9 cellular contexts compared by ENCODE assay signal in genomic region chr19:1407662-1408299, GRCh38. TPM values are rescaled to one million over a fixed set of nuclear protein-coding genes. Genes with fewer than 3 reads are reported as not detected.
A peak's percentile ranks its signal among the peaks of the same experiment; 100 is the strongest.
DNase-seq lines count a peak whose midpoint lies in the region; ATAC-seq and TF ChIP-seq lines count a peak whose summit lies in the region.
"Had no signal": no experiment of that assay in that cellular context is flagged by ENCODE, and none has a peak within 500 bp of the region (broad histone marks: within the 10 kb centered on the region; RNA-seq: fewer than 3 reads in every experiment).

No MANE protein-coding gene starts in this region.

- H3K27me3 Mint-ChIP-seq in naive thymus-derived CD8-positive, alpha-beta T cell = peaks cover 0 to 5% (median 0%) of the 10 kb centered on the region in 5 donors
- H3K27me3 Mint-ChIP-seq: activated naive CD4-positive, alpha-beta T cell treated with anti-CD3 and anti-CD28 coated beads, Interleukin-2, amount 50 U/mL, for 24 hours had no signal

- TF ChIP-seq POLR2A in uterus (IDR thresholded peaks at IDR 0.05) = no peak

- no peak overlapping the region for H2AFZ ChIP-seq in SU-DHL-6 (ENCODE audit: low read depth, low read length, severe bottlenecking)

- H3K9me3 ChIP-seq in SU-DHL-6 (ENCODE audit: insufficient read depth, low read length) (no peaks in the 10 kb centered on the region), uterus (no peaks in the 10 kb centered on the region)

- peak; percentile 40 for ATAC-seq in GM18502 (IDR thresholded peaks at IDR 0.05; ENCODE audit: poor library complexity, unreplicated experiment)
- ATAC-seq in HG02840 (IDR thresholded peaks at IDR 0.05; ENCODE audit: low FRiP score, unreplicated experiment) = peak; percentile 34
- peak; percentile 3 to 36 for ATAC-seq in naive thymus-derived CD8-positive, alpha-beta T cell
- no peak for ATAC-seq in HG02588 (IDR thresholded peaks at IDR 0.05; ENCODE audit: unreplicated experiment)

- H3K79me2 ChIP-seq in SU-DHL-6 (ENCODE audit: insufficient read depth, low read length) = peaks cover 51% of the 10 kb centered on the region

- no peak for TF ChIP-seq CTCF in SU-DHL-6 (IDR thresholded peaks at IDR 0.05; ENCODE audit: insufficient read depth, low read length, poor library complexity, severe bottlenecking)
- no peak for TF ChIP-seq CTCF in coronary artery (IDR thresholded peaks at IDR 0.05)
- no peak for TF ChIP-seq CTCF in uterus (IDR thresholded peaks at IDR 0.05)

- H3K4me3 ChIP-seq in SU-DHL-6 (ENCODE audit: insufficient read depth, low read length, poor library complexity, severe bottlenecking) (peak overlapping the region; percentile 93), coronary artery (peak overlapping the region; percentile 91), uterus (peak overlapping the region; percentile 98 to 100)

- H4K20me1 ChIP-seq in SU-DHL-6 (ENCODE audit: low read depth, low read length) = peaks cover 18% of the 10 kb centered on the region; the same call in 1 of the 2 replicates

- peak overlapping the region; percentile 87 for H3K27ac ChIP-seq in SU-DHL-6 (ENCODE audit: low read depth, low read length)
- peak overlapping the region; percentile 88 to 95 for H3K27ac ChIP-seq in coronary artery
- H3K27ac ChIP-seq in uterus = peak overlapping the region; percentile 86 to 91

- H3K4me3 Mint-ChIP-seq in naive thymus-derived CD8-positive, alpha-beta T cell = peak overlapping the region in 8 of 10 donors; percentile 50 to 92 (median 74)

- intact Hi-C loops in uterus (cut with DNase I; ENCODE audit: low total_unique reads) = no loop called here

- H3K9me2 ChIP-seq in SU-DHL-6 (replicated peaks; ENCODE audit: insufficient read depth, low read length) = no peaks in the 10 kb centered on the region

- DNase-seq in coronary artery (ENCODE audit: low spot score) (no peak), uterus (peak in 1 of 2 donors; percentile 53), DMS153 (lab: John Stamatoyannopoulos, UW) (no peak)
- peak; percentile 31 to 72 (median 49) for DNase-seq in naive thymus-derived CD8-positive, alpha-beta T cell

- H3K27ac Mint-ChIP-seq in naive thymus-derived CD8-positive, alpha-beta T cell = peak overlapping the region in 7 of 10 donors; percentile 63 to 95 (median 80)

- peaks cover 0 to 24% (median 0%) of the 10 kb centered on the region in 3 donors for H3K36me3 Mint-ChIP-seq in naive thymus-derived CD8-positive, alpha-beta T cell

- H3F3A ChIP-seq in SU-DHL-6 (ENCODE audit: insufficient read depth) = 0 out of 2 replicates have a peak, but pooled peaks cover 6% of the 10 kb centered on the region

- H3K36me3 ChIP-seq in SU-DHL-6 (ENCODE audit: low read length) (no peaks in the 10 kb centered on the region), uterus (no peaks in the 10 kb centered on the region)

- H3K4me2 ChIP-seq in SU-DHL-6 (ENCODE audit: low read depth, low read length, poor library complexity, severe bottlenecking) = peak overlapping the region; percentile 79

- H3K9me3 Mint-ChIP-seq in naive thymus-derived CD8-positive, alpha-beta T cell = no peaks in the 10 kb centered on the region
- H3K9me3 Mint-ChIP-seq: activated naive CD4-positive, alpha-beta T cell treated with anti-CD3 and anti-CD28 coated beads, Interleukin-2, amount 50 U/mL, for 24 hours had no signal

- peaks cover 31 to 55% (median 48%) of the 10 kb centered on the region in 4 donors for H3K4me1 Mint-ChIP-seq in naive thymus-derived CD8-positive, alpha-beta T cell

- peaks cover 0 to 39% of the 10 kb centered on the region in 2 donors for H3K4me1 ChIP-seq in uterus

- H3K9ac ChIP-seq in SU-DHL-6 (ENCODE audit: low read length) = peak overlapping the region; percentile 100

- POLR2A ChIA-PET in naive thymus-derived CD8-positive, alpha-beta T cell (lab: Charles Lee) = interaction anchor here (1.3 to 2.5 kb wide), 3 partner anchors 25 to 139 kb away, joined by 3 to 16 read pairs (median 6); partner anchors contain the start of gene CIRBP

- H3K27me3 ChIP-seq in SU-DHL-6 (ENCODE audit: low read length) (no peaks in the 10 kb centered on the region), uterus (no peaks in the 10 kb centered on the region)

RNA-seq across cellular contexts. Expression of gene DAZAP1, which starts 0.4 kb away (rescaled TPM):
- 100 to 1,000 TPM; 166 TPM for total RNA-seq in naive thymus-derived CD8-positive, alpha-beta T cell
- 1 to 10 TPM; 5.9 to 8.5 (median 7.5) TPM for polyA plus RNA-seq in naive thymus-derived CD8-positive, alpha-beta T cell
- total RNA-seq in uterus = 100 to 1,000 TPM in 1 of 4 donors, 10 to 100 TPM in 1, 1 to 10 TPM in 2; 1.2 to 102 (median 23.8) TPM

RNA-seq across cellular contexts. Expression of gene GAMT, which starts 6.4 kb away (rescaled TPM):
- 10 to 100 TPM; 14.0 to 18.0 TPM for total RNA-seq in naive thymus-derived CD8-positive, alpha-beta T cell
- 10 to 100 TPM; 29.4 to 33.6 (median 30.7) TPM for polyA plus RNA-seq in naive thymus-derived CD8-positive, alpha-beta T cell
- 10 to 100 TPM in 2 of 4 donors, 1 to 10 TPM in 2; 3.3 to 14.4 (median 8.4) TPM for total RNA-seq in uterus

RNA-seq across cellular contexts. Expression of gene NDUFS7, which starts 24.1 kb away (rescaled TPM):
- total RNA-seq in naive thymus-derived CD8-positive, alpha-beta T cell = 10 to 100 TPM; 65.3 to 74.3 TPM
- polyA plus RNA-seq in naive thymus-derived CD8-positive, alpha-beta T cell = 100 to 1,000 TPM; 211 to 233 (median 215) TPM
- total RNA-seq in uterus = 10 to 100 TPM; 39.2 to 65.5 (median 42.1) TPM

RNA-seq across cellular contexts. Expression of gene RPS15, which starts 30.4 kb away (rescaled TPM):
- total RNA-seq in naive thymus-derived CD8-positive, alpha-beta T cell = 1,000 to 10,000 TPM; 1,886 to 1,928 TPM
- 1,000 to 10,000 TPM; 3,438 to 4,304 (median 3,489) TPM for polyA plus RNA-seq in naive thymus-derived CD8-positive, alpha-beta T cell
- 1,000 to 10,000 TPM in 3 of 4 donors, 100 to 1,000 TPM in 1; 648 to 5,728 (median 1,854) TPM for total RNA-seq in uterus

RNA-seq across cellular contexts. Expression of gene APC2, which starts 42.1 kb away (rescaled TPM):
- under 1 TPM; 0.08 to 0.29 TPM for total RNA-seq in naive thymus-derived CD8-positive, alpha-beta T cell
- polyA plus RNA-seq in naive thymus-derived CD8-positive, alpha-beta T cell = not detected
- total RNA-seq in uterus = 1 to 10 TPM in 1 of 4 donors, under 1 TPM in 2, not detected in 1; 0.12 to 3.5 (median 0.77) TPM

Comparison
In these comparisons a context has a peak if more than half of its experiments do, and no peak if none do; other contexts are left out.
1. DNase-seq: peak in naive thymus-derived CD8-positive, alpha-beta T cell (10 of 10); none in coronary artery (single experiment) and DMS153 (single experiment).
2. Peak in every context shown above with its lines, with median percentiles within 50 percentile points of each other: H3K27ac ChIP-seq and H3K4me3 ChIP-seq.